8 cellular contexts compared by ENCODE assay signal in the genomic region with DNA sequence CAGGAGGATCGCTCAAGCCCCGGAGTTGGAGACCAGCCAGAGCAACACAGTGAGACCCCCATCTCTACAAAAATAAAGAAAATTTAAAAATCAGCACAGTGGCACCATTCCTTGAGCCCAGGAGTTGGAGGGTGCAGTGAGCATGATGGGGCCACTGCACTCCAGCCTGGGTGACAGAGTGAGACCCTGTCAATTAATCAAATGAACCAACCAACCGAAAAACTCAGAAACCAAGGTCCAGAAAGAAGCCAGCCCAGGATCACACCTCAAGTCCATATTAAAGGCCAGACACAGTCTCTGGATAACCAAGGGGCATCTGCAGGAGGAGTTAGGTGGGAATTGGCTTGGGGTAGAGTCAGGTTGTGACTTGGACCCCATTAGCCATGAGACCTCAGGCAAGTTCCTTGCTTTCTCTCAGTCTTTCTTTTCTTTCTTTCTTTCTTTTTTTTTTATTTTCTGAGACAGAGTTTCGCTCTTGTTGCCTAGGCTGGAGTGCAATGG. TPM values are rescaled to one million over a fixed set of nuclear protein-coding genes. Genes with fewer than 3 reads are reported as not detected.
DNase-seq lines count a peak whose midpoint lies in the region; ATAC-seq and TF ChIP-seq lines count a peak whose summit lies in the region.

No MANE protein-coding gene starts in this region.

- H3K4me3 Mint-ChIP-seq in CD4-positive, alpha-beta T cell: peak overlapping the region; percentile 93
- H3K4me3 Mint-ChIP-seq in endothelial cell (ENCODE audit: unreplicated experiment) (peak overlapping the region; percentile 92), neural progenitor cell (peak overlapping the region; percentile 93)

- H3K4me3 ChIP-seq in OCI-LY7 (ENCODE audit: low read depth, low read length, poor library complexity, severe bottlenecking): peak overlapping the region; percentile 87
- H3K4me3 ChIP-seq in neural progenitor cell: peak overlapping the region; percentile 86

- H3K79me2 ChIP-seq in OCI-LY7 (ENCODE audit: insufficient read depth, low read depth, low read length) (no peaks in the 10 kb centered on the region), neural progenitor cell (ENCODE audit: low read depth) (peaks cover 7% of the 10 kb centered on the region)

- H2AFZ ChIP-seq in OCI-LY7 (ENCODE audit: low read length) (peak overlapping the region; percentile 54; the same call in 1 of the 2 replicates), neural progenitor cell (replicated peaks) (peak overlapping the region; percentile 92)

- peak overlapping the region; percentile 71 for H3K9ac ChIP-seq in neural progenitor cell

- peak overlapping the region; percentile 90 for H3K27ac Mint-ChIP-seq in CD4-positive, alpha-beta T cell
- H3K27ac Mint-ChIP-seq in endothelial cell (ENCODE audit: unreplicated experiment): no peak overlapping the region
- H3K27ac Mint-ChIP-seq in neural progenitor cell: peak overlapping the region; percentile 83

- no peaks in the 10 kb centered on the region for H3K9me3 ChIP-seq in CD4-positive, alpha-beta T cell (ENCODE audit: control insufficient read depth, low read length)
- H3K9me3 ChIP-seq in OCI-LY7 (ENCODE audit: low read length) (no peaks in the 10 kb centered on the region), neural progenitor cell (ENCODE audit: low read depth) (no peaks in the 10 kb centered on the region)

- peak overlapping the region; percentile 86 for H3K4me2 ChIP-seq in OCI-LY7 (ENCODE audit: low read length)
- peak overlapping the region; percentile 82 for H3K4me2 ChIP-seq in neural progenitor cell

- H3K4me1 ChIP-seq in OCI-LY7 (ENCODE audit: insufficient read depth, low read length, poor library complexity, severe bottlenecking) (peaks cover 29% of the 10 kb centered on the region), neural progenitor cell (peaks cover 16% of the 10 kb centered on the region)

- H3K4me1 Mint-ChIP-seq in CD4-positive, alpha-beta T cell (ENCODE audit: low read depth): peaks cover 31% of the 10 kb centered on the region
- H3K4me1 Mint-ChIP-seq in endothelial cell (ENCODE audit: unreplicated experiment) (peaks cover 14% of the 10 kb centered on the region), neural progenitor cell (peaks cover 22% of the 10 kb centered on the region)

- ATAC-seq in CD4-positive, alpha-beta T cell (ENCODE audit: poor library complexity): peak; percentile 7
- ATAC-seq in GM18861 (IDR thresholded peaks at IDR 0.05; ENCODE audit: unreplicated experiment) (no peak), HG02642 (IDR thresholded peaks at IDR 0.05; ENCODE audit: poor library complexity, unreplicated experiment) (no peak)

- H3F3A ChIP-seq in neural progenitor cell (ENCODE audit: low read depth): peaks cover 33% of the 10 kb centered on the region

- H3K27me3 ChIP-seq in CD4-positive, alpha-beta T cell (ENCODE audit: control insufficient read depth, insufficient read depth, low read length): no peaks in the 10 kb centered on the region
- H3K27me3 ChIP-seq in neural progenitor cell: no peaks in the 10 kb centered on the region

- no peaks in the 10 kb centered on the region for H3K27me3 Mint-ChIP-seq in CD4-positive, alpha-beta T cell
- H3K27me3 Mint-ChIP-seq in endothelial cell (ENCODE audit: unreplicated experiment): peaks cover 3% of the 10 kb centered on the region
- no peaks in the 10 kb centered on the region for H3K27me3 Mint-ChIP-seq in neural progenitor cell (ENCODE audit: insufficient read depth, low read depth)

- H3K36me3 Mint-ChIP-seq in CD4-positive, alpha-beta T cell (ENCODE audit: low read depth): no peaks in the 10 kb centered on the region
- H3K36me3 Mint-ChIP-seq in endothelial cell (ENCODE audit: low read depth, unreplicated experiment): no peaks in the 10 kb centered on the region
- H3K36me3 Mint-ChIP-seq in neural progenitor cell: no peaks in the 10 kb centered on the region

- no peaks in the 10 kb centered on the region for H4K20me1 ChIP-seq in OCI-LY7 (ENCODE audit: insufficient read depth, low read length)
- H4K20me1 ChIP-seq in neural progenitor cell (ENCODE audit: low read depth): peaks cover 4% of the 10 kb centered on the region

- intact Hi-C loops in CD4-positive, alpha-beta T cell (cut with DNase I, micrococcal nuclease): loop anchor here (2.0 kb wide), 2 partner anchors 22 to 24 kb away; a partner anchor contains a TSS
- intact Hi-C loops in OCI-LY7 (cut with micrococcal nuclease; ENCODE audit: unreplicated experiment): no loop called here

- POLR2A ChIA-PET in CD4-positive, alpha-beta T cell (lab: Charles Lee): interaction anchor here (1.3 to 2.6 kb wide), 6 partner anchors 8 to 167 kb away, joined by 4 to 14 read pairs (median 10); a partner anchor contains a TSS
- POLR2A ChIA-PET in OCI-LY7 (lab: Charles Lee): no interaction called here

- no peak for TF ChIP-seq CTCF in CD4-positive, alpha-beta T cell (IDR thresholded peaks at IDR 0.05)
- TF ChIP-seq CTCF in OCI-LY7 (conservative IDR thresholded peaks at IDR 0.05; ENCODE audit: low read length) (no peak), endothelial cell (IDR thresholded peaks at IDR 0.05; ENCODE audit: unreplicated experiment) (no peak), neural progenitor cell (IDR thresholded peaks at IDR 0.05) (no peak)

- DNase-seq in CD4-positive, alpha-beta T cell: no peak
- DNase-seq in OCI-LY7 (ENCODE audit: low spot score) (no peak), endothelial cell (ENCODE audit: low spot score) (no peak), neural progenitor cell (ENCODE audit: low spot score) (no peak), HuH-7 (ENCODE audit: low spot score) (no peak)
- DNase-seq in activated CD4-positive, alpha-beta T cell treated with anti-CD3 and anti-CD28 coated beads, Interleukin-2, amount 50 U/mL, for 48 hours: no peak

- H3K36me3 ChIP-seq in OCI-LY7 (ENCODE audit: insufficient read depth, low read length): no peaks in the 10 kb centered on the region
- no peaks in the 10 kb centered on the region for H3K36me3 ChIP-seq in neural progenitor cell

- H3K9me2 ChIP-seq in OCI-LY7 (ENCODE audit: insufficient read depth, low read length): no peaks in the 10 kb centered on the region

- BruUV-seq in OCI-LY7 (replicated peaks; lab: Mats Ljungman, UMichigan): TSS peak; percentile 93

- CTCF ChIA-PET in CD4-positive, alpha-beta T cell (lab: Charles Lee): interaction anchor here (2.0 kb wide), 1 partner anchor 23 kb away, joined by 15 read pairs; a partner anchor contains a TSS
- CTCF ChIA-PET in OCI-LY7 (lab: Charles Lee; ENCODE audit: unreplicated experiment): no interaction called here

- H3K9me3 Mint-ChIP-seq in CD4-positive, alpha-beta T cell: no peaks in the 10 kb centered on the region
- H3K9me3 Mint-ChIP-seq in endothelial cell (ENCODE audit: unreplicated experiment): no peaks in the 10 kb centered on the region
- H3K9me3 Mint-ChIP-seq in neural progenitor cell: no peaks in the 10 kb centered on the region

- peak overlapping the region; percentile 83 for H3K27ac ChIP-seq in CD4-positive, alpha-beta T cell (ENCODE audit: low read depth, low read length)
- peak overlapping the region; percentile 64 for H3K27ac ChIP-seq in OCI-LY7 (ENCODE audit: low read depth, low read length, poor library complexity, severe bottlenecking)
- peak overlapping the region; percentile 66 for H3K27ac ChIP-seq in neural progenitor cell

RNA-seq across cellular contexts. Expression of a gene that starts 2.4 kb away (rescaled TPM):
- total RNA-seq in CD4-positive, alpha-beta T cell: under 1 TPM; 0.80 to 0.81 TPM
- 1.1 and 2.5 TPM in 2 replicates for total RNA-seq in OCI-LY7 (2014; rRNA removed; shearing (Covaris generic))
- total RNA-seq in OCI-LY7 (2022) (2.1 and 2.2 TPM in 2 replicates), endothelial cell (ENCODE audit: unreplicated experiment) (0.64 TPM), neural progenitor cell (ENCODE audit: low replicate concordance) (2.2 and 2.6 TPM in 2 replicates)

RNA-seq across cellular contexts. Expression of a gene that starts 6.8 kb away (rescaled TPM):
- 10 to 100 TPM; 37.8 to 40.7 TPM for total RNA-seq in CD4-positive, alpha-beta T cell
- 32.6 and 42.9 TPM in 2 replicates for total RNA-seq in OCI-LY7 (2014; rRNA removed; shearing (Covaris generic))
- total RNA-seq in OCI-LY7 (2022) (123 and 125 TPM in 2 replicates), endothelial cell (ENCODE audit: unreplicated experiment) (66.3 TPM), neural progenitor cell (ENCODE audit: low replicate concordance) (6.1 and 21.6 TPM in 2 replicates)

RNA-seq across cellular contexts. Expression of a gene that starts 11.7 kb away (rescaled TPM):
- 10 to 100 TPM; 29.2 to 32.1 TPM for total RNA-seq in CD4-positive, alpha-beta T cell
- total RNA-seq in OCI-LY7 (2014; rRNA removed; shearing (Covaris generic)): 31.6 and 33.6 TPM in 2 replicates
- total RNA-seq in OCI-LY7 (2022) (51.2 and 53.5 TPM in 2 replicates), endothelial cell (ENCODE audit: unreplicated experiment) (45.9 TPM), neural progenitor cell (ENCODE audit: low replicate concordance) (15.8 and 21.3 TPM in 2 replicates)

RNA-seq across cellular contexts. Expression of a gene that starts 19.1 kb away (rescaled TPM):
- total RNA-seq in CD4-positive, alpha-beta T cell: 1 to 10 TPM; 7.8 TPM
- total RNA-seq in OCI-LY7 (2014; rRNA removed; shearing (Covaris generic)): 25.3 and 37.6 TPM in 2 replicates
- total RNA-seq in OCI-LY7 (2022): 42.8 and 46.6 TPM in 2 replicates
- total RNA-seq in endothelial cell (ENCODE audit: unreplicated experiment): 24.2 TPM
- 6.2 and 24.7 TPM in 2 replicates for total RNA-seq in neural progenitor cell (ENCODE audit: low replicate concordance)

RNA-seq across cellular contexts. Expression of a gene that starts 22.4 kb away (rescaled TPM):
- total RNA-seq in CD4-positive, alpha-beta T cell: 1 to 10 TPM; 2.6 to 3.4 TPM
- 27.3 and 40.5 TPM in 2 replicates for total RNA-seq in OCI-LY7 (2014; rRNA removed; shearing (Covaris generic))
- total RNA-seq in OCI-LY7 (2022) (33.3 and 36.4 TPM in 2 replicates), endothelial cell (ENCODE audit: unreplicated experiment) (8.0 TPM), neural progenitor cell (ENCODE audit: low replicate concordance) (22.8 and 23.7 TPM in 2 replicates)
